In the genomic region with DNA sequence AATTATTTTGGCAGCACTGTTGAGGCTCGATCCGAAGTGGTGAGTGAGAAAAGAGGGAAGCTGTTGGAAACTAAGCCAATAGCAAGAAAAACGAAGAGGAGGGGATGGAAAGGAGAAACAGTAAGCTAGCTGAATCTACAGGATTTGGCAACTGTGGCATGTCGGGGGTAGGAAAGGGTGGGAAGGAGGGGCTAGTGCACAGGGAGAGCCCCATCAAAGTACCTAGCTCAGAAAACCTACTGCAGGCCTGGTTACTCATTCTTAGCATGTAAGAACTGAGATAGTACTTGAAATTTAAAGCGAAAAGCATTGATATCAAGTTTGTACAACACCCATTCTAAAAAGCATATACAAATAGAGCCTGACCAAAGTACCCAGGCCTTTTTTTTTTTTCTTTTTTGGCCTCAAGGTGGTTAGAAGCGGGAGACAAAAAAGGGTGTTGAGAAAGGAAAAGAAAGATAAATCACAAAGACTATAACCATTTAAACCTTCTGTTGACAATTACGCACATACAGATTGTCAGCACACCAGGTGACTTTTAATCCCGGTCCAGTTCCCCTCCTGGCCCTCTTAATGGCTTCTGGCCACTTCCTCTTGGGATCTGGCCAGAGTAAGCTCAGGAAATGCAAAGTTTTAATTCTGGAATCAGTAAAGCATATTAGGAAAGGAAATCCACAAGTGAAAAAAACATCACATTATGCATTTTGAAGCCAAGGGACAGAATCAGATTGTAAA, we compare ENCODE assay signal across 1 cellular context.
TF ChIP-seq lines count a peak whose summit lies in the region.

No MANE protein-coding gene starts in this region.

TF ChIP-seq in HCT116, 20 proteins besides CTCF, POLR2A, EP300 and RAD21:
- TF ChIP-seq, protein P1, sequence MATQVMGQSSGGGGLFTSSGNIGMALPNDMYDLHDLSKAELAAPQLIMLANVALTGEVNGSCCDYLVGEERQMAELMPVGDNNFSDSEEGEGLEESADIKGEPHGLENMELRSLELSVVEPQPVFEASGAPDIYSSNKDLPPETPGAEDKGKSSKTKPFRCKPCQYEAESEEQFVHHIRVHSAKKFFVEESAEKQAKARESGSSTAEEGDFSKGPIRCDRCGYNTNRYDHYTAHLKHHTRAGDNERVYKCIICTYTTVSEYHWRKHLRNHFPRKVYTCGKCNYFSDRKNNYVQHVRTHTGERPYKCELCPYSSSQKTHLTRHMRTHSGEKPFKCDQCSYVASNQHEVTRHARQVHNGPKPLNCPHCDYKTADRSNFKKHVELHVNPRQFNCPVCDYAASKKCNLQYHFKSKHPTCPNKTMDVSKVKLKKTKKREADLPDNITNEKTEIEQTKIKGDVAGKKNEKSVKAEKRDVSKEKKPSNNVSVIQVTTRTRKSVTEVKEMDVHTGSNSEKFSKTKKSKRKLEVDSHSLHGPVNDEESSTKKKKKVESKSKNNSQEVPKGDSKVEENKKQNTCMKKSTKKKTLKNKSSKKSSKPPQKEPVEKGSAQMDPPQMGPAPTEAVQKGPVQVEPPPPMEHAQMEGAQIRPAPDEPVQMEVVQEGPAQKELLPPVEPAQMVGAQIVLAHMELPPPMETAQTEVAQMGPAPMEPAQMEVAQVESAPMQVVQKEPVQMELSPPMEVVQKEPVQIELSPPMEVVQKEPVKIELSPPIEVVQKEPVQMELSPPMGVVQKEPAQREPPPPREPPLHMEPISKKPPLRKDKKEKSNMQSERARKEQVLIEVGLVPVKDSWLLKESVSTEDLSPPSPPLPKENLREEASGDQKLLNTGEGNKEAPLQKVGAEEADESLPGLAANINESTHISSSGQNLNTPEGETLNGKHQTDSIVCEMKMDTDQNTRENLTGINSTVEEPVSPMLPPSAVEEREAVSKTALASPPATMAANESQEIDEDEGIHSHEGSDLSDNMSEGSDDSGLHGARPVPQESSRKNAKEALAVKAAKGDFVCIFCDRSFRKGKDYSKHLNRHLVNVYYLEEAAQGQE (IDR thresholded peaks at IDR 0.05; ENCODE audit: low read depth): no peak
- no peak for TF ChIP-seq FOSL1 (IDR thresholded peaks at IDR 0.05; ENCODE audit: low read depth)
TF ChIP-seq in HCT116: peak in this region for 0.
